ENCODE assay signal across 8 cellular contexts in genomic region chr22:19120829-19121630, GRCh38. TPM values are rescaled to one million over a fixed set of nuclear protein-coding genes. Genes with fewer than 3 reads are reported as not detected.
DNase-seq lines count a peak whose midpoint lies in the region; ATAC-seq and TF ChIP-seq lines count a peak whose summit lies in the region.

No MANE protein-coding gene starts in this region.

- TF ChIP-seq POLR2A in gastrocnemius medialis (IDR thresholded peaks at IDR 0.05) = peak in 1 of 2 donors; percentile 6

- H3K27ac ChIP-seq in right atrium auricular region = peak overlapping the region; percentile 97
- peak overlapping the region; percentile 91 to 99 (median 97) for H3K27ac ChIP-seq in gastrocnemius medialis

- H3K36me3 ChIP-seq in right atrium auricular region (no peaks in the 10 kb centered on the region), gastrocnemius medialis (no peaks in the 10 kb centered on the region)

- peak; percentile 11 for ATAC-seq in HG03460 (IDR thresholded peaks at IDR 0.05; ENCODE audit: unreplicated experiment)
- peak; percentile 31 to 55 for ATAC-seq in gastrocnemius medialis
- no peak for ATAC-seq in GM19455 (IDR thresholded peaks at IDR 0.05; ENCODE audit: unreplicated experiment)
- ATAC-seq in HG02884 (IDR thresholded peaks at IDR 0.05; ENCODE audit: unreplicated experiment) = no peak

- H3K27me3 ChIP-seq in right atrium auricular region (no peaks in the 10 kb centered on the region), gastrocnemius medialis (no peaks in the 10 kb centered on the region)

- H3K4me1 ChIP-seq in right atrium auricular region (peaks cover 0 to 61% of the 10 kb centered on the region in 2 donors), gastrocnemius medialis (peaks cover 52 to 60% of the 10 kb centered on the region in 2 donors)

- in situ Hi-C loops in gastrocnemius medialis (cut with MboI; ENCODE audit: low sequenced_read_pairs in 4 of 4) = no loop called here

- TF ChIP-seq CTCF in right atrium auricular region (IDR thresholded peaks at IDR 0.05) (no peak), gastrocnemius medialis (IDR thresholded peaks at IDR 0.05 in 4 of 5, conservative IDR thresholded peaks at IDR 0.05 in 1 of 5) (peak in 1 of 5 experiments; percentile 8)

- intact Hi-C loops in gastrocnemius medialis (cut with DNase I; ENCODE audit: low total_unique reads) = loop anchor here (1.0 to 5.0 kb wide), 3 partner anchors 12 to 311 kb away; partner anchors contain the start of genes CLTCL1, HIRA and MRPL40

- DNase-seq in EL = peak; percentile 70
- DNase-seq in activated T-helper 9 cell treated with anti-CD3 and anti-CD28 coated beads, Interleukin-2, amount 50 U/mL, for 16 hours (ENCODE audit: low read depth) = peak; percentile 12
- DNase-seq in right atrium auricular region (ENCODE audit: low spot score) = no peak
- DNase-seq in gastrocnemius medialis = peak; percentile 65 to 91
- no peak for DNase-seq in NCI-H510A (lab: John Stamatoyannopoulos, UW)

- H3K9me3 ChIP-seq in right atrium auricular region (no peaks in the 10 kb centered on the region), gastrocnemius medialis (no peaks in the 10 kb centered on the region)

- peak overlapping the region; percentile 92 to 98 for H3K4me3 ChIP-seq in right atrium auricular region
- peak overlapping the region; percentile 76 to 97 (median 86) for H3K4me3 ChIP-seq in gastrocnemius medialis

RNA-seq across cellular contexts. Expression of gene DGCR2, which starts 1.2 kb away (rescaled TPM):
- total RNA-seq in right atrium auricular region (10 to 100 TPM; 32.8 to 48.1 TPM), gastrocnemius medialis (10 to 100 TPM; 30.0 to 72.7 (median 43.5) TPM)

RNA-seq across cellular contexts. Expression of gene TSSK2, which starts 10.1 kb away (rescaled TPM):
- total RNA-seq in right atrium auricular region (not detected), gastrocnemius medialis (under 1 TPM in 3 of 4 donors, not detected in 1; 0.19 to 0.33 (median 0.25) TPM)

RNA-seq across cellular contexts. Expression of gene ESS2, which starts 23.4 kb away (rescaled TPM):
- 10 to 100 TPM in 1 of 2 donors, 1 to 10 TPM in 1; 8.5 to 12.0 TPM for total RNA-seq in right atrium auricular region
- total RNA-seq in gastrocnemius medialis = 10 to 100 TPM in 2 of 4 donors, 1 to 10 TPM in 2; 7.5 to 25.3 (median 12.0) TPM

RNA-seq across cellular contexts. Expression of gene GSC2, which starts 29.1 kb away (rescaled TPM):
- not detected for total RNA-seq in right atrium auricular region
- not detected for total RNA-seq in gastrocnemius medialis

RNA-seq across cellular contexts. Expression of gene SLC25A1, which starts 57.5 kb away (rescaled TPM):
- total RNA-seq in right atrium auricular region (10 to 100 TPM; 12.7 to 27.6 TPM), gastrocnemius medialis (10 to 100 TPM; 10.5 to 16.6 (median 13.5) TPM)

Comparison
In these comparisons a context has a peak if more than half of its experiments do, and no peak if none do; other contexts are left out.
1. DNase-seq: peak in EL (single experiment), activated T-helper 9 cell treated with anti-CD3 and anti-CD28 coated beads, Interleukin-2, amount 50 U/mL, for 16 hours (single experiment) and gastrocnemius medialis (2 of 2); none in right atrium auricular region (single experiment) and NCI-H510A (single experiment).
2. ATAC-seq: peak in HG03460 (single experiment) and gastrocnemius medialis (2 of 2); none in GM19455 (single experiment) and HG02884 (single experiment).